8 cellular contexts compared by ENCODE assay signal in the genomic region with DNA sequence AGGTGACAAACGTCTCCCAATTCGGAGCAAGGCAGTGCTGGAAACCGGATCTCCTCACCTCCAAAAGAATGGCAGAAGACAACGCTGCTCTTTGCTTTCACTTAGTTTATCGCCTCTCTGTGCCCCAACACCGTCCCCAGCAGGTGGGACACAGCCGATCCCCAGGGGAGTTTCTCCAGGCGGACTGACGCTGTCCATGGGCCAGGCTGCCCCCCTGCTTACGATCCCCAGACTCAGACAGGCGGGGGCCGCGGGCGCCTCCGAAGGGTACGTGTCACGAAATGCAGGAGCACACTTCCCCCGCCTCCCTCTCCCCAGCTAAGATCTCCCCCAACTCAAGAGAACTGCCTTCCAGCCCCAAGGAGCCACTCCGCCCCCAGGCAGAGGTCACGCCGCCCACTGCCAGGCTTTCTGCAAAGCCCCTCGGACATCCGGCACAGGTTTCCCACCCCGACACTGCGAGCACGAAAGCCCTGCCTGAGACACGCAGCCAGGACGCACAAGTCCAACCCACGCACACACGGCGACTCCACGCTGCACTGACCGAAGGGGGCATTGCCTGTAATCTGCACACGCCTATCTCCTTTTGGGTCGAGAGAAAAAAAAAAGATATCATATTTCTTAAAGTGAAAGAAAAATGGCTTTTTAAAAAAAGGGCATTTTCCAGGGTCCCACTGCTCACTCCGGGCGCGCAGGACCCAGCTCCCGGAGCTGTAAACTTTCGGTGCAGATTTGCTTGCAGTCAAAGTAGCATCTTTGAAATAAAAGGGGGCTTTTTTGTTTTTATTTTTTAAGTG. TPM values are rescaled to one million over a fixed set of nuclear protein-coding genes. Genes with fewer than 3 reads are reported as not detected.
A peak's percentile ranks its signal among the peaks of the same experiment; 100 is the strongest.
DNase-seq lines count a peak whose midpoint lies in the region; ATAC-seq and TF ChIP-seq lines count a peak whose summit lies in the region.

No MANE protein-coding gene starts in this region.

- DNase-seq in A673 (ENCODE audit: low spot score) = peak; percentile 52
- no peak for DNase-seq in GM12864 (ENCODE audit: low read depth)
- peak; percentile 70 for DNase-seq in MG63
- peak; percentile 25 for DNase-seq in activated naive CD8-positive, alpha-beta T cell treated with anti-CD3 and anti-CD28 coated beads for 36 hours
- DNase-seq in cardiac septum (ENCODE audit: low spot score) = peak; percentile 90
- peak; percentile 73 for DNase-seq in occipital lobe (lab: John Stamatoyannopoulos, UW)
- no peak for DNase-seq in NK-92 treated with Interleukin-12 subunit alpha and Interleukin-12 subunit beta, amount 100 ng/mL, for 24 hours (lab: John Stamatoyannopoulos, UW)

- H3K9me3 ChIP-seq in A673 (ENCODE audit: low read depth, low read length, poor library complexity, severe bottlenecking) (no peaks in the 10 kb centered on the region), MG63 (no peaks in the 10 kb centered on the region)

- no peaks in the 10 kb centered on the region for H3K9me3 Mint-ChIP-seq in activated naive CD8-positive, alpha-beta T cell treated with anti-CD3 and anti-CD28 coated beads for 36 hours

- ATAC-seq in GM21447 (IDR thresholded peaks at IDR 0.05; ENCODE audit: unreplicated experiment) = no peak

- H3K4me1 ChIP-seq in A673 (ENCODE audit: insufficient read depth, low read length, poor library complexity, severe bottlenecking) = peaks cover 28% of the 10 kb centered on the region

- H3K36me3 ChIP-seq in A673 (ENCODE audit: insufficient read depth, low read length, poor library complexity, severe bottlenecking) (peaks cover 8% of the 10 kb centered on the region), MG63 (peaks cover 19% of the 10 kb centered on the region)

- CTCF ChIA-PET in A673 (lab: Charles Lee) = no interaction called here

- H3K4me3 ChIP-seq in A673 (ENCODE audit: low read depth, low read length, poor library complexity, severe bottlenecking) (peak overlapping the region; percentile 90), GM12864 (ENCODE audit: low read depth, low read length) (peak overlapping the region; percentile 49), MG63 (peak overlapping the region; percentile 87)

- BruUV-seq in A673 (replicated peaks; lab: Mats Ljungman, UMichigan) = no TSS peak

- H3K27ac ChIP-seq in A673 (ENCODE audit: low read depth, low read length, poor library complexity, severe bottlenecking) = peak overlapping the region; percentile 87

- no peaks in the 10 kb centered on the region for H3K27me3 ChIP-seq in A673 (replicated peaks; ENCODE audit: insufficient read depth, low read depth, low read length, poor library complexity)
- H3K27me3 ChIP-seq in MG63 = no peaks in the 10 kb centered on the region

- no peak overlapping the region for H3K27ac Mint-ChIP-seq in activated naive CD8-positive, alpha-beta T cell treated with anti-CD3 and anti-CD28 coated beads for 36 hours

- no peak overlapping the region for H3K4me3 Mint-ChIP-seq in activated naive CD8-positive, alpha-beta T cell treated with anti-CD3 and anti-CD28 coated beads for 36 hours

- H3K4me1 Mint-ChIP-seq in activated naive CD8-positive, alpha-beta T cell treated with anti-CD3 and anti-CD28 coated beads for 36 hours = peaks cover 12% of the 10 kb centered on the region

- H3K36me3 Mint-ChIP-seq in activated naive CD8-positive, alpha-beta T cell treated with anti-CD3 and anti-CD28 coated beads for 36 hours = no peaks in the 10 kb centered on the region

- peak; percentile 27 for TF ChIP-seq CTCF in A673 (conservative IDR thresholded peaks at IDR 0.05; ENCODE audit: low read depth, low read length)
- TF ChIP-seq CTCF in GM12864 (IDR thresholded peaks at IDR 0.05; ENCODE audit: low read depth, low read length, missing control alignments) = no peak

- H3K27me3 Mint-ChIP-seq in activated naive CD8-positive, alpha-beta T cell treated with anti-CD3 and anti-CD28 coated beads for 36 hours = peaks cover 35% of the 10 kb centered on the region

- POLR2A ChIA-PET in A673 (lab: Charles Lee; ENCODE audit: low non-redundant PET) = no interaction called here

- intact Hi-C loops in A673 (cut with micrococcal nuclease; ENCODE audit: unreplicated experiment) (loop anchor here (5.0 to 10.0 kb wide), 2 partner anchors 174 to 257 kb away; no protein-coding TSS in a partner anchor), cardiac septum (cut with DNase I) (no loop called here)

RNA-seq across cellular contexts. Expression of a gene that starts 1.9 kb away (rescaled TPM):
- total RNA-seq in A673 (2021) (9.2 and 10.3 TPM in 2 replicates), cardiac septum (32.8 TPM), occipital lobe (43.8 TPM)
- total RNA-seq in MG63 (2014; rRNA removed; shearing (Covaris generic); ENCODE audit: low replicate concordance) = 6.9 and 8.2 TPM in 2 replicates
- under 1 TPM; 0.33 to 0.44 TPM for total RNA-seq in activated naive CD8-positive, alpha-beta T cell treated with anti-CD3 and anti-CD28 coated beads for 36 hours

Comparison
In these comparisons a context has a peak if more than half of its experiments do, and no peak if none do; other contexts are left out.
1. DNase-seq: peak in A673 (single experiment), MG63 (single experiment), activated naive CD8-positive, alpha-beta T cell treated with anti-CD3 and anti-CD28 coated beads for 36 hours (single experiment), cardiac septum (single experiment) and occipital lobe (single experiment); none in GM12864 (single experiment) and NK-92 treated with Interleukin-12 subunit alpha and Interleukin-12 subunit beta, amount 100 ng/mL, for 24 hours (single experiment).
2. Peak in every context shown above with its lines, with median percentiles within 50 percentile points of each other: H3K4me3 ChIP-seq.